In the genomic region with DNA sequence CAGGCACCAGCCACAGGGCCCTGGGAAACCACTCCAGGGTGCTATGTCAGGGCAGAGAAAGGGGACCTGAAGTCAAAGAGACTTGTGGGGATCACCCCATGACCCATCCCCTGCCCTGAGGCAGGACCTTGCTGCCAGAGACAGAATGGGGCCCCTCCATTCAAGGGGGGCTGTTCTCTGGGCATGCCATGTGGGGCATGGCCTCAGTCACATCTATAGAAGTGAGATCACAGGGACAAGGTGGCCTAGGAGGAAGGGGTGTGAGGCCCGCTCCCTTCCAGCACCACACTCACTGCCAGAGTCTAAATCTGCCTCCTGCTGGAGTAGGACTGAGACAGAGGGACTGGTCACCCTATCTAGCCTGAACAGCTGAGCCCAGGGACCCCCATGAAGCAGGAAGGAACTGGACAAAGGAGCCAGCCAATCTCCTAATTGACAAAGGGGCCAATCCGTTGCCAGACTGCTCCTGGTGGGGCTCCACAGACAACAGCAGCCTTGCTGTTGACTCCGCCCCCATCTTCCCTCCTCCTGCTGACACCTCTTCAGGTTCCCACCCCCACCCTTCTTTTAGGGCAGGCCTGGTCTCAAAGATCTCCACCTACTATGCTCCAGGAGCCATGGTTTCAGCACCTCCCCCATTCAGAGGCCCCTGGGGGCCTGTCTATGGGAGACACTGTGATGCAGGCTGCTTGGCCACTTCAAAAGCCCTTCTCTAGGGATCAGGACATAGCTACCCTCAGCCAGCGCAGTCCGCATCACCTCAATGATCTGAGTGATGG, we compare ENCODE assay signal across 9 cellular contexts. TPM values are rescaled to one million over a fixed set of nuclear protein-coding genes. Genes with fewer than 3 reads are reported as not detected.
DNase-seq lines count a peak whose midpoint lies in the region; ATAC-seq and TF ChIP-seq lines count a peak whose summit lies in the region.
"Had no signal": no experiment of that assay in that cellular context is flagged by ENCODE, and none has a peak within 500 bp of the region (broad histone marks: within the 10 kb centered on the region; RNA-seq: fewer than 3 reads in every experiment).

No MANE protein-coding gene starts in this region.

- no peak overlapping the region for H3K4me3 ChIP-seq in Peyer's patch
- H3K4me3 ChIP-seq in epithelial cell of esophagus (ENCODE audit: low read length), result no peak overlapping the region

- no peak for TF ChIP-seq CTCF in Peyer's patch (IDR thresholded peaks at IDR 0.05)
- no peak for TF ChIP-seq CTCF in epithelial cell of esophagus (IDR thresholded peaks at IDR 0.05; ENCODE audit: insufficient read depth, low read depth, low read length, missing control alignments)

- TF ChIP-seq POLR2A in Peyer's patch (IDR thresholded peaks at IDR 0.05), result no peak

- H3K4me1 ChIP-seq in Peyer's patch, result no peaks in the 10 kb centered on the region

- peak overlapping the region in 2 of 4 donors; percentile 1 to 52 for H3K27ac ChIP-seq in Peyer's patch

- no peaks in the 10 kb centered on the region for H3K27me3 ChIP-seq in Peyer's patch

- peaks cover 0 to 19% (median 0%) of the 10 kb centered on the region in 3 donors for H3K36me3 ChIP-seq in Peyer's patch

- DNase-seq in CD1c-positive myeloid dendritic cell (ENCODE audit: extremely low spot score) (peak; percentile 58), Peyer's patch (peak in 2 of 3 donors; percentile 13 to 53), epithelial cell of esophagus (ENCODE audit: low read depth) (peak; percentile 84), myocyte (ENCODE audit: low read depth) (peak; percentile 67), NCI-H2107 treated with DMSO at 0.1 percent for 48 hours (lab: John Stamatoyannopoulos, UW; ENCODE audit: unreplicated experiment) (no peak), COLO668 (lab: John Stamatoyannopoulos, UW; ENCODE audit: unreplicated experiment) (no peak)
- DNase-seq: activated CD4-positive, alpha-beta T cell treated with anti-CD3 and anti-CD28 coated beads for 4 hours had no signal

- ATAC-seq in HG03469 (IDR thresholded peaks at IDR 0.05; ENCODE audit: unreplicated experiment) (no peak), GM19351 (IDR thresholded peaks at IDR 0.05; ENCODE audit: unreplicated experiment) (no peak)

- no peaks in the 10 kb centered on the region for H3K9me3 ChIP-seq in Peyer's patch

RNA-seq across cellular contexts. Expression of a gene that starts 26.0 kb away (rescaled TPM):
- 1,000 to 10,000 TPM in 2 of 4 donors, 100 to 1,000 TPM in 2; 705 to 1,411 (median 1,064) TPM for total RNA-seq in Peyer's patch
- total RNA-seq in myocyte, result 109 and 172 TPM in 2 replicates
- polyA plus RNA-seq in myocyte (2012), result 542 TPM

RNA-seq across cellular contexts. Expression of a gene that starts 50.2 kb away (rescaled TPM):
- over 10,000 TPM; 10,683 to 28,425 (median 19,356) TPM for total RNA-seq in Peyer's patch
- 5,859 and 8,069 TPM in 2 replicates for total RNA-seq in myocyte
- 1,663 TPM for polyA plus RNA-seq in myocyte (2012)

Comparison
In these comparisons a context has a peak if more than half of its experiments do, and no peak if none do; other contexts are left out.
1. DNase-seq: peak in CD1c-positive myeloid dendritic cell (single experiment), Peyer's patch (2 of 3), epithelial cell of esophagus (single experiment) and myocyte (single experiment); none in NCI-H2107 treated with DMSO at 0.1 percent for 48 hours (single experiment) and COLO668 (single experiment).